In the genomic region with DNA sequence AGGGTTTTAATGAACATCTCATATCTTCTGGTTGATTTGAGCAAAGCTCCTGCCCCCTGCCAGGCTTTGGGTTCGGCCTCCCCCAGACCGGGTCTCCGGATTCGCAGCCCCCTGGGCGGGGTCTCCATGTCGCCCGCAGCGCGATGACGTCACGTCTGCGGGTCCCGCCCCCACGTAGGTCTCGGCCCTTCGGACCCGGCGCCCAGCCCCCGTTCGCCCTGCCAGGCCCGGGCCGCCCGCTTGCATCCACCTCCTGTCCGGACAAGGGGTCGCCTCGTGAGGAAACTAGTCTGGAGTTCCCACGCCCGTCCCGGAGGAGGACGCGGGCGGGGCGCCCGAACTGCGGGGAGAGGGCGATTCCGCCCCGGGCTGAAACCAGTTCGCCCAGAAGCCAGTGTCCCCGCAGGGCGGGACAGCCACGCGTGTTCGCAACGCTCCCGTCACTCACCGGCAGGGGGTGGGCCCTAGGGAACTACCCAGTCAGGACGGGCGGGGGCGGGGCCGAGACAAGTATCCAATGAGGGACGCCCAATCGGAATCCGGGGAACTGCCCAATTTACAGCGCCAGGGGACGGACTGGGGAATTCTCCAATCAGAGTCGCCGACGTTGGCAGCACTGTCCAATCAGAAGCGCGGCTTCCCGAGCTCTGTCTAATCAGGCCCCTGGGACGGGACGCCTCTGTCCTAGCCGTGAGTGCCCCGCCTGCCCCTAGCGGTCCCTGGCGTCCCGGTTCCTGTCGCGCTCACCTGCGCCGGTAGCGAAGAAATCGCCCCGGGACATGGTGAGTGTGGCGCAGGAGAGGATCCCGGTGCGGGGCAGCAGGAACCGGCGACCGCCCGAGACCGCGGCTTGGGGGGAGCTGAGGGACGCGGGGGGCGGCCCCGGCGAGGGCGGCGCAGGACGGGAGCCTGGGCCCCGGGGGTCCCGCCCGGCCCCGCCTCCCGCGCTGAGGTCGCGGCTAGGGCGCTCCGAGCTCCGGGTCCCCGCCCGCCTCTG, we compare ENCODE assay signal across 8 cellular contexts. TPM values are rescaled to one million over a fixed set of nuclear protein-coding genes. Genes with fewer than 3 reads are reported as not detected.
DNase-seq lines count a peak whose midpoint lies in the region; FAIRE-seq lines count a peak whose summit lies in the region.

Gene ZNF555, plus strand, starts transcription at position 682 of the 997 bp plus-strand sequence. Its CDS starts 98 bp downstream, at position 780.

- intact Hi-C loops in activated naive CD4-positive, alpha-beta T cell treated with anti-CD3 and anti-CD28 coated beads for 36 hours (cut with micrococcal nuclease) = loop anchor here (1.0 kb wide), 1 partner anchor 15 kb away; no protein-coding TSS in a partner anchor

- H3K9me3 Mint-ChIP-seq in activated naive CD4-positive, alpha-beta T cell treated with anti-CD3 and anti-CD28 coated beads for 36 hours = peaks cover 15% of the 10 kb centered on the region

- H3K27me3 Mint-ChIP-seq in activated naive CD4-positive, alpha-beta T cell treated with anti-CD3 and anti-CD28 coated beads for 36 hours (ENCODE audit: low read depth) = no peaks in the 10 kb centered on the region

- FAIRE-seq in G401.6 (lab: Jason Lieb, UNC) = peak; percentile 98
- FAIRE-seq in frontal cortex (lab: Jason Lieb, UNC) = peak; percentile 50

- H3K4me3 Mint-ChIP-seq in activated naive CD4-positive, alpha-beta T cell treated with anti-CD3 and anti-CD28 coated beads for 36 hours = peak within 1 kb of the TSS; percentile 83

- peak within 1 kb of the TSS; percentile 75 for H3K27ac Mint-ChIP-seq in activated naive CD4-positive, alpha-beta T cell treated with anti-CD3 and anti-CD28 coated beads for 36 hours

- peak; percentile 99 for DNase-seq in H7
- peak; percentile 99 for DNase-seq in M059J (ENCODE audit: low read depth)
- DNase-seq in SJSA1 (ENCODE audit: low read depth in 1 of 2, low spot score in 2 of 2) = peak; percentile 96 to 99
- DNase-seq in activated naive CD4-positive, alpha-beta T cell treated with anti-CD3 and anti-CD28 coated beads for 36 hours = peak; percentile 100
- peak; percentile 98 for DNase-seq in frontal cortex (ENCODE audit: low spot score in 2 of 2)
- peak; percentile 98 for DNase-seq in stromal cell of bone marrow (ENCODE audit: low read depth)

- H3K4me1 ChIP-seq in SJSA1 (replicated peaks) (peaks cover 11% of the 10 kb centered on the region), neuron (ENCODE audit: insufficient read depth, low read length) (peaks cover 6% of the 10 kb centered on the region)

- H3K27me3 ChIP-seq in H7 (ENCODE audit: control insufficient read depth, insufficient read depth, low read length) (peaks cover 3% of the 10 kb centered on the region; the same call in 1 of the 2 replicates), SJSA1 (replicated peaks) (no peaks in the 10 kb centered on the region), neuron (ENCODE audit: insufficient read depth, low read length) (no peaks in the 10 kb centered on the region)

- peaks cover 20% of the 10 kb centered on the region for H3K36me3 Mint-ChIP-seq in activated naive CD4-positive, alpha-beta T cell treated with anti-CD3 and anti-CD28 coated beads for 36 hours (ENCODE audit: low read depth)

- H2AFZ ChIP-seq in neuron (ENCODE audit: low read depth, low read length) = peak within 1 kb of the TSS; percentile 76

- peaks cover 18% of the 10 kb centered on the region for H3K9me3 ChIP-seq in SJSA1 (replicated peaks)
- H3K9me3 ChIP-seq in neuron (ENCODE audit: low read length) = peaks cover 26% of the 10 kb centered on the region

- H3K4me3 ChIP-seq in H7 (ENCODE audit: insufficient read depth, low read depth, low read length) (peak within 1 kb of the TSS; percentile 75), SJSA1 (peak within 1 kb of the TSS; percentile 96), neuron (ENCODE audit: low read length) (peak within 1 kb of the TSS; percentile 73)

- H3K36me3 ChIP-seq in H7 (replicated peaks; ENCODE audit: control insufficient read depth, insufficient read depth, low read length) = no peaks in the 10 kb centered on the region
- peaks cover 13% of the 10 kb centered on the region for H3K36me3 ChIP-seq in SJSA1
- no peaks in the 10 kb centered on the region for H3K36me3 ChIP-seq in neuron (ENCODE audit: insufficient read depth, low read length)

- CTCF ChIA-PET in activated naive CD4-positive, alpha-beta T cell treated with anti-CD3 and anti-CD28 coated beads for 36 hours (lab: Charles Lee) = interaction anchor here (1.1 kb wide), 2 partner anchors 12 to 16 kb away, joined by 3 to 4 read pairs; no protein-coding TSS in a partner anchor

- H3K4me1 Mint-ChIP-seq in activated naive CD4-positive, alpha-beta T cell treated with anti-CD3 and anti-CD28 coated beads for 36 hours (ENCODE audit: low read depth) = peaks cover 12% of the 10 kb centered on the region

- peak within 1 kb of the TSS; percentile 71 for H3K27ac ChIP-seq in SJSA1

RNA-seq across cellular contexts. Expression of gene ZNF555, which starts in this region (rescaled TPM):
- total RNA-seq in H7 (2014; rRNA removed; shearing (Covaris generic)) = 1.9 and 2.0 TPM in 2 replicates
- 8.3 and 8.7 TPM in 2 replicates for total RNA-seq in M059J (2014; rRNA removed; shearing (Covaris generic))
- 2.9 and 5.2 TPM in 2 replicates for total RNA-seq in SJSA1 (2014; rRNA removed; shearing (Covaris generic))
- total RNA-seq in activated naive CD4-positive, alpha-beta T cell treated with anti-CD3 and anti-CD28 coated beads for 36 hours = 1 to 10 TPM; 1.7 to 3.0 TPM
- total RNA-seq in frontal cortex = 23.2 TPM

Comparison
In these comparisons a context has a peak if more than half of its experiments do, and no peak if none do; other contexts are left out.
1. Peak in every context shown above with its lines: DNase-seq, H3K4me3 ChIP-seq and H3K27ac ChIP-seq.